ENCODE assay signal across 15 cellular contexts in the genomic region with DNA sequence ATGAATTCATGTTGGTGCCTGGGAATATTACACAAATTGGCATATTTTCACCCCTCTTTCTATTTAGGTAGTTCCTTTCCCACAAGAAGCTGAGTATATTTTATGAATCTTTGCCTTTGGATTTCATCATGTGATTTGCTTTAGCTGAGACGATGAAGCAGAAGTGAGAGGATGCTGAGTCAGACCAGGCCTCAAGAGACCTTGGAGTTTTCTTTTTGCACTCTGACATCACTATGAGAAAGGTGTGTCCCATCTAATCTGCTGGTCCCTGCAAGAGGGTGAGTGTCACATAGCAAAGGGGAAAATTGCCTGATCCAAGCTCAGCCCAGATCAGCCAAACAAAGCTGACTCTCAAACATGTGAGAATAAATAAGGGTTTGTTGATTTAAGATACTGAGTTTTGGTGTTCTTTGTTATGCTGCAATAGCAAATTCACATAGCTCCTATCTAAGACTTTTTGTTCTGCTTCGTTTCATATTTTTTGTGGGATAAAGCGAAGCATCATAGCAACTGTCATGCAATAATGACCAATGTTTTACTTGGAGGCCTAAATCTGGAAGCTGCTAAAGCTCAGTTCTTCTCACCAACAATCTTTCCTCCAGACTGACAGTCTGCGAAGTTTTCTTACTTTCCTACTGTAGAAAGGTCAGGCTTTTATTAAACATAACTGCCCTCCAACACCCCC.
DNase-seq lines count a peak whose midpoint lies in the region; ATAC-seq, FAIRE-seq and TF ChIP-seq lines count a peak whose summit lies in the region.
"Had no signal": no experiment of that assay in that cellular context is flagged by ENCODE, and none has a peak within 500 bp of the region (broad histone marks: within the 10 kb centered on the region; RNA-seq: fewer than 3 reads in every experiment).

No MANE protein-coding gene starts in this region.

- WGBS in gastroesophageal sphincter (ENCODE audit: low coverage in 1 of 2), 2 donors = 26 to 43% methylated on average over 4 of the region's 4 CpGs

- no peaks in the 10 kb centered on the region for H3K9me3 Mint-ChIP-seq in glutamatergic neuron (ENCODE audit: unreplicated experiment)
- H3K9me3 Mint-ChIP-seq: stimulated activated memory B cell treated with anti-CD40 and anti-IgM and Interleukin-4, amounts not matched to agents 10 μg/mL and 1 μg/mL and 100 μg/mL, for 72 hours had no signal

- no peaks in the 10 kb centered on the region for H3K27me3 Mint-ChIP-seq in glutamatergic neuron (ENCODE audit: unreplicated experiment)
- H3K27me3 Mint-ChIP-seq: stimulated activated memory B cell treated with anti-CD40 and anti-IgM and Interleukin-4, amounts not matched to agents 10 μg/mL and 1 μg/mL and 100 μg/mL, for 72 hours had no signal

- TF ChIP-seq CTCF in vagina (IDR thresholded peaks at IDR 0.05) (no peak), gastroesophageal sphincter (IDR thresholded peaks at IDR 0.05) (no peak), glutamatergic neuron (IDR thresholded peaks at IDR 0.05; ENCODE audit: partially characterized antibody, unreplicated experiment) (no peak)

- H3K4me3 Mint-ChIP-seq in glutamatergic neuron (ENCODE audit: unreplicated experiment) = no peak overlapping the region
- H3K4me3 Mint-ChIP-seq: CD8-positive, alpha-beta T cell; stimulated activated memory B cell treated with anti-CD40 and anti-IgM and Interleukin-4, amounts not matched to agents 10 μg/mL and 1 μg/mL and 100 μg/mL, for 72 hours had no signal

- H3K27ac Mint-ChIP-seq in glutamatergic neuron (ENCODE audit: unreplicated experiment) = no peak overlapping the region
- H3K27ac Mint-ChIP-seq: CD8-positive, alpha-beta T cell; stimulated activated memory B cell treated with anti-CD40 and anti-IgM and Interleukin-4, amounts not matched to agents 10 μg/mL and 1 μg/mL and 100 μg/mL, for 72 hours had no signal

- ATAC-seq in GM18520 (IDR thresholded peaks at IDR 0.05; ENCODE audit: unreplicated experiment) (peak; percentile 79), HG02870 (IDR thresholded peaks at IDR 0.05; ENCODE audit: unreplicated experiment) (peak; percentile 94), gastroesophageal sphincter (no peak)
- ATAC-seq: CD8-positive, alpha-beta T cell; stimulated activated memory B cell treated with anti-CD40 and anti-IgM and Interleukin-4, amounts not matched to agents 10 μg/mL and 1 μg/mL and 100 μg/mL, for 72 hours had no signal

- no peak for TF ChIP-seq EP300 in gastroesophageal sphincter (IDR thresholded peaks at IDR 0.05)

- TF ChIP-seq POLR2A in H54 (IDR thresholded peaks at IDR 0.05; ENCODE audit: low read depth, low read length) (no peak), vagina (IDR thresholded peaks at IDR 0.05) (no peak), gastroesophageal sphincter (IDR thresholded peaks at IDR 0.05) (no peak)

- H3K27me3 ChIP-seq in vagina (no peaks in the 10 kb centered on the region), gastroesophageal sphincter (no peaks in the 10 kb centered on the region)
- H3K27me3 ChIP-seq: spleen had no signal

- H3K4me1 ChIP-seq in vagina (no peaks in the 10 kb centered on the region), gastroesophageal sphincter (no peaks in the 10 kb centered on the region)
- H3K4me1 ChIP-seq: spleen had no signal

- no peaks in the 10 kb centered on the region for H3K36me3 Mint-ChIP-seq in glutamatergic neuron (ENCODE audit: unreplicated experiment)
- H3K36me3 Mint-ChIP-seq: CD8-positive, alpha-beta T cell; stimulated activated memory B cell treated with anti-CD40 and anti-IgM and Interleukin-4, amounts not matched to agents 10 μg/mL and 1 μg/mL and 100 μg/mL, for 72 hours had no signal

- DNase-seq in RKO (ENCODE audit: low spot score) (peak; percentile 44), kidney tubule cell (ENCODE audit: low spot score) (peak; percentile 35), H54 (ENCODE audit: insufficient read length, low spot score) (no peak), vagina (ENCODE audit: extremely low spot score in 2 of 2) (no peak), glutamatergic neuron (no peak)
- DNase-seq: CD8-positive, alpha-beta T cell; foreskin fibroblast; HCEC 1CT; IMR-90; NCI-H2227 treated with DMSO at 0.1 percent for 48 hours; spleen had no signal

- no peaks in the 10 kb centered on the region for H3K36me3 ChIP-seq in vagina
- no peaks in the 10 kb centered on the region for H3K36me3 ChIP-seq in gastroesophageal sphincter
- H3K36me3 ChIP-seq: spleen had no signal

- no peaks in the 10 kb centered on the region for H3K9me3 ChIP-seq in vagina
- no peaks in the 10 kb centered on the region for H3K9me3 ChIP-seq in gastroesophageal sphincter

- intact Hi-C loops in vagina (cut with DNase I) = no loop called here

- no peak overlapping the region for H3K27ac ChIP-seq in vagina
- no peak overlapping the region for H3K27ac ChIP-seq in gastroesophageal sphincter
- H3K27ac ChIP-seq: spleen had no signal

- H3K4me3 ChIP-seq in vagina (no peak overlapping the region), gastroesophageal sphincter (no peak overlapping the region)
- H3K4me3 ChIP-seq: spleen had no signal

- H3K4me1 Mint-ChIP-seq in glutamatergic neuron (ENCODE audit: low read depth, unreplicated experiment) = no peaks in the 10 kb centered on the region
- H3K4me1 Mint-ChIP-seq: stimulated activated memory B cell treated with anti-CD40 and anti-IgM and Interleukin-4, amounts not matched to agents 10 μg/mL and 1 μg/mL and 100 μg/mL, for 72 hours had no signal

- FAIRE-seq in H54 (lab: Jason Lieb, UNC) = no peak

Comparison
In these comparisons a context has a peak if more than half of its experiments do, and no peak if none do; other contexts are left out.
1. DNase-seq: peak in RKO (single experiment) and kidney tubule cell (single experiment); none in H54 (single experiment), vagina (0 of 2) and glutamatergic neuron (single experiment).